29 cellular contexts compared by ENCODE assay signal in genomic region chr6:143616741-143617140, GRCh38.
"Had no signal": no experiment of that assay in that cellular context is flagged by ENCODE, and none has a peak within 500 bp of the region (broad histone marks: within the 10 kb centered on the region; RNA-seq: fewer than 3 reads in every experiment).

No MANE protein-coding gene starts in this region.

- H3K4me1 ChIP-seq: colonic mucosa, gastrocnemius medialis, psoas muscle, thyroid gland had no signal

- FAIRE-seq: endometrium, islet of Langerhans had no signal

- H3K36me3 Mint-ChIP-seq: mesothelial cell of epicardium; naive B cell; natural killer cell treated with Interleukin-12 subunit alpha and Interleukin-12 subunit beta and Interleukin-15 and Interleukin-18, amount 100 ng/mL, for 72 hours; neural progenitor cell; type B pancreatic cell had no signal

- ATAC-seq: gastrocnemius medialis; left colon; lower lobe of right lung; mucosa of descending colon; natural killer cell treated with Interleukin-12 subunit alpha and Interleukin-12 subunit beta and Interleukin-15 and Interleukin-18, amount 100 ng/mL, for 72 hours; psoas muscle; right cardiac atrium had no signal

- H2AFZ ChIP-seq: neural progenitor cell had no signal

- H3K9me3 Mint-ChIP-seq: central memory CD8-positive, alpha-beta T cell; dendritic cell treated with granulocyte-macrophage colony-stimulating factor and Interleukin-4, amounts not matched to agents 40 ng/mL and 50 ng/mL, for 4 days; mesothelial cell of epicardium; naive B cell; natural killer cell treated with Interleukin-12 subunit alpha and Interleukin-12 subunit beta and Interleukin-15 and Interleukin-18, amount 100 ng/mL, for 72 hours; neural progenitor cell; type B pancreatic cell had no signal

- H3K4me3 Mint-ChIP-seq: central memory CD8-positive, alpha-beta T cell; dendritic cell treated with granulocyte-macrophage colony-stimulating factor and Interleukin-4, amounts not matched to agents 40 ng/mL and 50 ng/mL, for 4 days; mesothelial cell of epicardium; naive B cell; natural killer cell treated with Interleukin-12 subunit alpha and Interleukin-12 subunit beta and Interleukin-15 and Interleukin-18, amount 100 ng/mL, for 72 hours; neural progenitor cell; type B pancreatic cell had no signal

- H3K27ac ChIP-seq: colonic mucosa, gastrocnemius medialis, left ventricle myocardium inferior, lower lobe of right lung, neural progenitor cell, ovary, psoas muscle, skin epidermis, thyroid gland had no signal

- H3K9ac ChIP-seq: neural progenitor cell had no signal

- H3K36me3 ChIP-seq: colonic mucosa, gastrocnemius medialis, left ventricle myocardium inferior, lower lobe of right lung, neural progenitor cell, ovary, stomach, thyroid gland had no signal

- DNase-seq: colonic mucosa; effector CD8-positive, alpha-beta T cell; foreskin fibroblast; gastrocnemius medialis; head of caudate nucleus; kidney glomerular epithelial cell; left colon; left ventricle myocardium inferior; lower lobe of right lung; mucosa of descending colon; naive B cell; ovary; psoas muscle; right cardiac atrium; stimulated activated CD4-positive, alpha-beta T cell treated with anti-CD3 and anti-CD28 coated beads, Interleukin-1b, Interleukin-23, amount 100 ng/mL, for 48 hours; stimulated activated CD4-positive, alpha-beta T cell treated with anti-CD3 and anti-CD28 coated beads, Interleukin-4, amount 100 ng/mL, for 1 hour; stimulated activated CD8-positive, alpha-beta memory T cell treated with anti-CD3 and anti-CD28 coated beads, Interleukin-4, amount 100 ng/mL, for 48 hours; stimulated activated naive CD4-positive, alpha-beta T cell treated with Interleukin-2 at 50 U/mL for 16 hours; stomach; thyroid gland had no signal

- H3K27me3 Mint-ChIP-seq: central memory CD8-positive, alpha-beta T cell; dendritic cell treated with granulocyte-macrophage colony-stimulating factor and Interleukin-4, amounts not matched to agents 40 ng/mL and 50 ng/mL, for 4 days; naive B cell; natural killer cell treated with Interleukin-12 subunit alpha and Interleukin-12 subunit beta and Interleukin-15 and Interleukin-18, amount 100 ng/mL, for 72 hours; type B pancreatic cell had no signal

- H3K27me3 ChIP-seq: colonic mucosa, gastrocnemius medialis, neural progenitor cell, ovary, stomach, thyroid gland had no signal

- H3K4me3 ChIP-seq: colonic mucosa, gastrocnemius medialis, left ventricle myocardium inferior, lower lobe of right lung, mucosa of descending colon, neural progenitor cell, ovary, psoas muscle, skin epidermis, stomach, thyroid gland had no signal

- H3K27ac Mint-ChIP-seq: dendritic cell treated with granulocyte-macrophage colony-stimulating factor and Interleukin-4, amounts not matched to agents 40 ng/mL and 50 ng/mL, for 4 days; mesothelial cell of epicardium; naive B cell; natural killer cell treated with Interleukin-12 subunit alpha and Interleukin-12 subunit beta and Interleukin-15 and Interleukin-18, amount 100 ng/mL, for 72 hours; neural progenitor cell; type B pancreatic cell had no signal

- H3K4me2 ChIP-seq: neural progenitor cell had no signal

- H3K9me3 ChIP-seq: colonic mucosa, gastrocnemius medialis, left ventricle myocardium inferior, lower lobe of right lung, mucosa of descending colon, ovary, psoas muscle, stomach, thyroid gland had no signal
